ENCODE assay signal across 17 cellular contexts in genomic region chr10:34830527-34830926, GRCh38.
"Had no signal": no experiment of that assay in that cellular context is flagged by ENCODE, and none has a peak within 500 bp of the region (broad histone marks: within the 10 kb centered on the region; RNA-seq: fewer than 3 reads in every experiment).

No MANE protein-coding gene starts in this region.

- H3K4me3 ChIP-seq: spleen, tibial artery had no signal

- H3K27ac ChIP-seq: spleen, tibial artery had no signal

- H3K27me3 ChIP-seq: tibial artery had no signal

- H3K27ac Mint-ChIP-seq: activated B cell treated with CpG ODN at 0.5 μM for 24 hours; activated CD4-positive, alpha-beta T cell treated with anti-CD3 and anti-CD28 coated beads, Interleukin-2, amount 10 ng/mL, durations not matched to agents 7 days and 5 days; activated naive CD4-positive, alpha-beta T cell treated with anti-CD3 and anti-CD28 coated beads, Interleukin-2, amount 10 ng/mL, durations not matched to agents 7 days and 5 days; activated T-helper 2 cell treated with anti-CD3 and anti-CD28 coated beads, Interferon-gamma antibody, Interleukin-2, Interleukin-4, amounts not matched to agents 10 μg/mL and 5 μg/mL and 100 μg/mL, durations not matched to agents 14 hours and 24 hours and 36 hours; natural killer cell treated with Interleukin-12 subunit alpha and Interleukin-12 subunit beta and Interleukin-15 and Interleukin-18, amount 100 ng/mL, for 72 hours; stimulated activated memory B cell treated with anti-CD40 and anti-IgM and Interleukin-4, amounts not matched to agents 10 μg/mL and 1 μg/mL and 100 μg/mL, for 72 hours; T-helper 1 cell treated with Interleukin-12 subunit alpha and Interleukin-12 subunit beta and Interleukin-4 antibody, amounts not matched to agents 30 μg/mL and 1 μg/mL, for 36 hours had no signal

- H3K9me3 ChIP-seq: spleen, tibial artery had no signal

- H3K4me1 Mint-ChIP-seq: activated B cell treated with CpG ODN at 0.5 μM for 24 hours; stimulated activated memory B cell treated with anti-CD40 and anti-IgM and Interleukin-4, amounts not matched to agents 10 μg/mL and 1 μg/mL and 100 μg/mL, for 72 hours had no signal

- H3K36me3 ChIP-seq: spleen, tibial artery had no signal

- DNase-seq: activated B cell treated with CpG ODN at 0.5 μM for 24 hours; activated CD4-positive, alpha-beta T cell treated with anti-CD3 and anti-CD28 coated beads, Interleukin-2, amount 10 ng/mL, durations not matched to agents 7 days and 5 days; activated naive CD4-positive, alpha-beta T cell treated with anti-CD3 and anti-CD28 coated beads, Interleukin-2, amount 10 ng/mL, durations not matched to agents 7 days and 5 days; activated T-cell treated with anti-CD3 and anti-CD28 coated beads for 4 hours; cortex of kidney; effector memory CD4-positive, alpha-beta T cell; erythroblast; glutamatergic neuron; mammary epithelial cell; right cardiac atrium; spleen; stimulated activated CD4-positive, alpha-beta T cell treated with anti-CD3 and anti-CD28 coated beads, Interleukin-1b, Interleukin-23, amount 100 ng/mL, for 48 hours; tibial artery had no signal

- H3K9me3 Mint-ChIP-seq: activated B cell treated with CpG ODN at 0.5 μM for 24 hours; activated CD4-positive, alpha-beta T cell treated with anti-CD3 and anti-CD28 coated beads, Interleukin-2, amount 10 ng/mL, durations not matched to agents 7 days and 5 days; activated naive CD4-positive, alpha-beta T cell treated with anti-CD3 and anti-CD28 coated beads, Interleukin-2, amount 10 ng/mL, durations not matched to agents 7 days and 5 days; activated T-helper 2 cell treated with anti-CD3 and anti-CD28 coated beads, Interferon-gamma antibody, Interleukin-2, Interleukin-4, amounts not matched to agents 10 μg/mL and 5 μg/mL and 100 μg/mL, durations not matched to agents 14 hours and 24 hours and 36 hours; natural killer cell treated with Interleukin-12 subunit alpha and Interleukin-12 subunit beta and Interleukin-15 and Interleukin-18, amount 100 ng/mL, for 72 hours; T-helper 1 cell treated with Interleukin-12 subunit alpha and Interleukin-12 subunit beta and Interleukin-4 antibody, amounts not matched to agents 30 μg/mL and 1 μg/mL, for 36 hours had no signal

- ATAC-seq: natural killer cell treated with Interleukin-12 subunit alpha and Interleukin-12 subunit beta and Interleukin-15 and Interleukin-18, amount 100 ng/mL, for 72 hours; right cardiac atrium; stimulated activated memory B cell treated with anti-CD40 and anti-IgM and Interleukin-4, amounts not matched to agents 10 μg/mL and 1 μg/mL and 100 μg/mL, for 72 hours had no signal

- H3K4me3 Mint-ChIP-seq: activated B cell treated with CpG ODN at 0.5 μM for 24 hours; activated CD4-positive, alpha-beta T cell treated with anti-CD3 and anti-CD28 coated beads, Interleukin-2, amount 10 ng/mL, durations not matched to agents 7 days and 5 days; activated naive CD4-positive, alpha-beta T cell treated with anti-CD3 and anti-CD28 coated beads, Interleukin-2, amount 10 ng/mL, durations not matched to agents 7 days and 5 days; natural killer cell treated with Interleukin-12 subunit alpha and Interleukin-12 subunit beta and Interleukin-15 and Interleukin-18, amount 100 ng/mL, for 72 hours; stimulated activated memory B cell treated with anti-CD40 and anti-IgM and Interleukin-4, amounts not matched to agents 10 μg/mL and 1 μg/mL and 100 μg/mL, for 72 hours; T-helper 1 cell treated with Interleukin-12 subunit alpha and Interleukin-12 subunit beta and Interleukin-4 antibody, amounts not matched to agents 30 μg/mL and 1 μg/mL, for 36 hours had no signal

- H3K36me3 Mint-ChIP-seq: activated naive CD4-positive, alpha-beta T cell treated with anti-CD3 and anti-CD28 coated beads, Interleukin-2, amount 10 ng/mL, durations not matched to agents 7 days and 5 days; natural killer cell treated with Interleukin-12 subunit alpha and Interleukin-12 subunit beta and Interleukin-15 and Interleukin-18, amount 100 ng/mL, for 72 hours; stimulated activated memory B cell treated with anti-CD40 and anti-IgM and Interleukin-4, amounts not matched to agents 10 μg/mL and 1 μg/mL and 100 μg/mL, for 72 hours had no signal

- H3K4me1 ChIP-seq: spleen, tibial artery had no signal

- H3K27me3 Mint-ChIP-seq: activated B cell treated with CpG ODN at 0.5 μM for 24 hours had no signal
